ENCODE assay signal across 20 cellular contexts in the genomic region with DNA sequence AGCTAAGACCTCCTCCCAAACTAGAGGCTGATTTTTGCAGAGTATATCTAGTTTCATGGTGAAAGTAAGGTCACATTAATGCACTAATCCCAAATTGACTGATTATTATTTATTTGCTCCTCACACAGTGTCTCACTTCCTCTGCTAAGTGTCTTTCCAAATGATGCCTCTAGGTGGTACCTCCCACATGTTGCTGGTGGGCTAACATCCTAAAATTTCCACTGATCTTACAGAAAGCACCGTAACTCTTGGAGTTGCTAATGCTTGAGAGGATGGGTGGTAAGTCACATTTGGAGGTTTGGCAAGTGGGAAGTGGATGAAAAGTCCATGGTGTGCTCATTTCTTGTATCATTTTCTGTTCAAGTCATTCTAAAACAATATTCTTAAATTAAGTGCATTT.
DNase-seq lines count a peak whose midpoint lies in the region; ATAC-seq, FAIRE-seq and TF ChIP-seq lines count a peak whose summit lies in the region.
"Had no signal": no experiment of that assay in that cellular context is flagged by ENCODE, and none has a peak within 500 bp of the region (broad histone marks: within the 10 kb centered on the region; RNA-seq: fewer than 3 reads in every experiment).

No MANE protein-coding gene starts in this region.

- H3K4me2 ChIP-seq in HepG2 (ENCODE audit: low read depth, low read length) (no peak overlapping the region), MM.1S (ENCODE audit: low read depth, low read length) (no peak overlapping the region)

- peak; percentile 71 for ATAC-seq in HepG2
- ATAC-seq in right lobe of liver: no peak
- ATAC-seq in HG03139 (IDR thresholded peaks at IDR 0.05; ENCODE audit: unreplicated experiment): no peak
- ATAC-seq: activated CD8-positive, alpha-beta memory T cell treated with anti-CD3 and anti-CD28 coated beads, Interleukin-2, amount 10 ng/mL, durations not matched to agents 7 days and 5 days; left ventricle myocardium superior had no signal

- H4K20me1 ChIP-seq in HepG2 (ENCODE audit: insufficient read depth, low read length) (no peaks in the 10 kb centered on the region), MM.1S (ENCODE audit: insufficient read depth, low read length) (no peaks in the 10 kb centered on the region)

- H3K79me2 ChIP-seq in HepG2 (ENCODE audit: insufficient read depth, low read length) (no peaks in the 10 kb centered on the region), MM.1S (ENCODE audit: low read length) (no peaks in the 10 kb centered on the region)

- H3K4me3 ChIP-seq in HepG2 (replicated peaks in 1 of 3; ENCODE audit: insufficient read depth in 1 of 3, low read depth in 2 of 3, low read length in 3 of 3): no peak overlapping the region
- no peak overlapping the region for H3K4me3 ChIP-seq in right lobe of liver
- no peak overlapping the region for H3K4me3 ChIP-seq in MM.1S (ENCODE audit: low read length)
- H3K4me3 ChIP-seq: upper lobe of left lung had no signal

- H3K36me3 ChIP-seq in HepG2 (replicated peaks in 1 of 2; ENCODE audit: control insufficient read depth in 1 of 2, insufficient read depth in 2 of 2, low read length in 2 of 2) (no peaks in the 10 kb centered on the region), right lobe of liver (no peaks in the 10 kb centered on the region), MM.1S (replicated peaks; ENCODE audit: insufficient read depth, low read length) (no peaks in the 10 kb centered on the region)
- H3K36me3 ChIP-seq: upper lobe of left lung had no signal

- peaks cover 21% of the 10 kb centered on the region for H3K9me3 Mint-ChIP-seq in chondrocyte (ENCODE audit: low read depth)

- no peak for FAIRE-seq in HepG2 (lab: Jason Lieb, UNC)
- FAIRE-seq: endothelial cell of umbilical vein had no signal

- TF ChIP-seq POLR2A in HepG2 (IDR thresholded peaks at IDR 0.05; ENCODE audit: insufficient read depth in 1 of 2, low read depth in 2 of 2, low read length in 2 of 2): no peak
- TF ChIP-seq POLR2A in right lobe of liver (IDR thresholded peaks at IDR 0.05): no peak

- no peak overlapping the region for H3K4me3 Mint-ChIP-seq in chondrocyte (ENCODE audit: unreplicated experiment)
- H3K4me3 Mint-ChIP-seq: activated CD8-positive, alpha-beta memory T cell treated with anti-CD3 and anti-CD28 coated beads, Interleukin-2, amount 10 ng/mL, durations not matched to agents 7 days and 5 days; activated naive CD4-positive, alpha-beta T cell treated with anti-CD3 and anti-CD28 coated beads, Interleukin-2, amount 50 U/mL, for 24 hours; naive B cell had no signal

- WGBS in HepG2 (ENCODE audit: low lambda C conversion rate): 52% methylated on average over 1 of the region's 1 CpG
- 50% methylated on average over 1 of the region's 1 CpG for WGBS in right lobe of liver (ENCODE audit: insufficient coverage, low coverage, low lambda C conversion rate, missing lambda C conversion rate)

- CTCF ChIA-PET in HepG2 (lab: Yijun Ruan, JAX; ENCODE audit: low intra/inter-chr PET ratio, low total read pairs): no interaction called here

- TF ChIP-seq EP300 in HepG2 (IDR thresholded peaks at IDR 0.05; ENCODE audit: low read depth in 2 of 2, low read length in 2 of 2): no peak
- TF ChIP-seq EP300 in HepG2 (CRISPR knock-in tag; IDR thresholded peaks at IDR 0.05; ENCODE audit: borderline replicate concordance): no peak

- no peaks in the 10 kb centered on the region for H3K4me1 Mint-ChIP-seq in chondrocyte (ENCODE audit: low read depth)
- H3K4me1 Mint-ChIP-seq: activated CD8-positive, alpha-beta memory T cell treated with anti-CD3 and anti-CD28 coated beads, Interleukin-2, amount 10 ng/mL, durations not matched to agents 7 days and 5 days; activated naive CD4-positive, alpha-beta T cell treated with anti-CD3 and anti-CD28 coated beads, Interleukin-2, amount 50 U/mL, for 24 hours; naive B cell had no signal

- no peak for TF ChIP-seq RAD21 in HepG2 (CRISPR knock-in tag; IDR thresholded peaks at IDR 0.05)

- POLR2A ChIA-PET in HepG2 (lab: Yijun Ruan, JAX): no interaction called here

- no peak overlapping the region for H3K9ac ChIP-seq in HepG2 (ENCODE audit: insufficient read depth, low read depth, low read length)
- H3K9ac ChIP-seq in MM.1S (ENCODE audit: low read length): no peak overlapping the region

- in situ Hi-C loops in HepG2 (cut with HindIII; ENCODE audit: extremely low pct_ligation_motif_present, low pct_unique_long_range_greater_than_20kb): loop anchor here (25.0 kb wide), 1 partner anchor 410 kb away; no protein-coding TSS in a partner anchor

- no peaks in the 10 kb centered on the region for H3K36me3 Mint-ChIP-seq in chondrocyte (ENCODE audit: low read depth)
- H3K36me3 Mint-ChIP-seq: activated CD8-positive, alpha-beta memory T cell treated with anti-CD3 and anti-CD28 coated beads, Interleukin-2, amount 10 ng/mL, durations not matched to agents 7 days and 5 days; activated naive CD4-positive, alpha-beta T cell treated with anti-CD3 and anti-CD28 coated beads, Interleukin-2, amount 50 U/mL, for 24 hours; naive B cell had no signal

- no peak overlapping the region for H3K27ac ChIP-seq in HepG2 (ENCODE audit: extremely low read length, insufficient read depth, low read length)
- no peak overlapping the region for H3K27ac ChIP-seq in right lobe of liver
- H3K27ac ChIP-seq in MM.1S (ENCODE audit: low read length): no peak overlapping the region
- H3K27ac ChIP-seq: RWPE1, upper lobe of left lung had no signal

- H3K27me3 Mint-ChIP-seq in chondrocyte (ENCODE audit: low read depth): no peaks in the 10 kb centered on the region
- H3K27me3 Mint-ChIP-seq: activated CD8-positive, alpha-beta memory T cell treated with anti-CD3 and anti-CD28 coated beads, Interleukin-2, amount 10 ng/mL, durations not matched to agents 7 days and 5 days; activated naive CD4-positive, alpha-beta T cell treated with anti-CD3 and anti-CD28 coated beads, Interleukin-2, amount 50 U/mL, for 24 hours had no signal

- no peak overlapping the region for H3K27ac Mint-ChIP-seq in chondrocyte (ENCODE audit: unreplicated experiment)
- H3K27ac Mint-ChIP-seq: activated CD8-positive, alpha-beta memory T cell treated with anti-CD3 and anti-CD28 coated beads, Interleukin-2, amount 10 ng/mL, durations not matched to agents 7 days and 5 days; activated naive CD4-positive, alpha-beta T cell treated with anti-CD3 and anti-CD28 coated beads, Interleukin-2, amount 50 U/mL, for 24 hours; naive B cell had no signal

- H3K9me3 ChIP-seq in HepG2 (ENCODE audit: low read length) (no peaks in the 10 kb centered on the region), right lobe of liver (no peaks in the 10 kb centered on the region), MM.1S (replicated peaks; ENCODE audit: insufficient read depth, low read length) (no peaks in the 10 kb centered on the region)
- H3K9me3 ChIP-seq: upper lobe of left lung had no signal

- H2AFZ ChIP-seq in HepG2 (ENCODE audit: low read length): no peak overlapping the region
- no peak overlapping the region for H2AFZ ChIP-seq in MM.1S (ENCODE audit: low read length)

- H3K4me1 ChIP-seq in HepG2 (ENCODE audit: insufficient read depth, low read length) (no peaks in the 10 kb centered on the region), right lobe of liver (no peaks in the 10 kb centered on the region), MM.1S (ENCODE audit: low read length) (no peaks in the 10 kb centered on the region)
- H3K4me1 ChIP-seq: upper lobe of left lung had no signal

- no peaks in the 10 kb centered on the region for H3F3A ChIP-seq in MM.1S (ENCODE audit: insufficient read depth, low read length)

- BruUV-seq in HepG2 (replicated peaks; lab: Mats Ljungman, UMichigan): no TSS peak

- H3K9me2 ChIP-seq in MM.1S (replicated peaks; ENCODE audit: insufficient read depth, low read length): no peaks in the 10 kb centered on the region

- TF ChIP-seq CTCF in HepG2 (CRISPR knock-in tag; IDR thresholded peaks at IDR 0.05) (peak; percentile 17; the same call in 1 of the 2 replicates), right lobe of liver (IDR thresholded peaks at IDR 0.05) (peak in 2 of 4 donors; percentile 10 to 14), MM.1S (IDR thresholded peaks at IDR 0.05; ENCODE audit: low read length) (0 out of 2 replicates have a peak, but pooled peaks have one; percentile 13), chondrocyte (IDR thresholded peaks at IDR 0.05) (peak; percentile 53)

- intact Hi-C loops in HepG2 (cut with micrococcal nuclease; ENCODE audit: unreplicated experiment): loop anchor here (5.0 kb wide), 1 partner anchor 745 kb away; no protein-coding TSS in a partner anchor
- intact Hi-C loops in right lobe of liver (cut with DNase I): no loop called here

- DNase-seq in HepG2 (ENCODE audit: low spot score): no peak
- no peak for DNase-seq in right lobe of liver
- DNase-seq in MM.1S: no peak
- DNase-seq in chondrocyte (ENCODE audit: low spot score): no peak
- no peak for DNase-seq in T-helper 2 cell
- DNase-seq in dermis blood vessel endothelial cell: no peak
- DNase-seq in activated naive CD4-positive, alpha-beta T cell treated with Interleukin-2 at 50 U/mL for 16 hours: no peak
- DNase-seq: activated CD8-positive, alpha-beta memory T cell treated with anti-CD3 and anti-CD28 coated beads, Interleukin-2, amount 10 ng/mL, durations not matched to agents 7 days and 5 days; central memory CD4-positive, alpha-beta T cell; HCEC 1CT; head of caudate nucleus; left ventricle myocardium superior; naive B cell; NCI-H1417 treated with DMSO at 0.1 percent for 48 hours; stimulated activated CD4-positive, alpha-beta T cell treated with anti-CD3 and anti-CD28 coated beads, Interleukin-2, amount 100 ng/mL, for 48 hours; upper lobe of left lung had no signal

- H3K27me3 ChIP-seq in HepG2 (ENCODE audit: control insufficient read depth in 1 of 2, insufficient read depth in 2 of 2, low read length in 2 of 2): no peaks in the 10 kb centered on the region
- no peaks in the 10 kb centered on the region for H3K27me3 ChIP-seq in right lobe of liver
- H3K27me3 ChIP-seq in MM.1S (replicated peaks; ENCODE audit: insufficient read depth, low read length): no peaks in the 10 kb centered on the region
- H3K27me3 ChIP-seq: upper lobe of left lung had no signal

TF ChIP-seq in HepG2, 621 proteins besides CTCF, POLR2A, EP300 and RAD21:
- TF ChIP-seq MAFK (conservative IDR thresholded peaks at IDR 0.05 in 1 of 2, IDR thresholded peaks at IDR 0.05 in 1 of 2; ENCODE audit: low read length in 2 of 2): no peak
